In the genomic region with DNA sequence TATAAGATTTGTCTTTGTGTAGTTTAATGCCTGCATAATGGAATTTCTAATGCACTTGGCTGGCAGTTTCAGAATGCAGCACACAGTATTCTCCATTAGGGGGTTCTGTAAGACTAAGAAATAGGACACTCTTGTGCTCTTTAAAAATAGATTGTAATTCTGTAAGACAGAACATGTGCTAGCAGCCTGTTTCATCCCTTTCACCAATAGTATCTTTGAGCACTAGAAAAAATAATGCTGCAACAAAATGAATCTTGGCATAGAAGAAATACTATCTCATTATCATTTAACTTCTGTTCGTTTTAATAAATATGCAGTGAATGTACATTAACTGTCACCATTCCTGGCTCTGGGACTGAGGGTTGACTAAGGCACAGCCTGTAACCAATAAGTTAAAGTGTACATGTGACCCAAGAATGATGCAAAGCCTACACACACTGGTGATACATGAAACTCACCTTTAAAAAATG, we compare ENCODE assay signal across 8 cellular contexts. TPM values are rescaled to one million over a fixed set of nuclear protein-coding genes. Genes with fewer than 3 reads are reported as not detected.
A peak's percentile ranks its signal among the peaks of the same experiment; 100 is the strongest.
DNase-seq lines count a peak whose midpoint lies in the region; ATAC-seq and TF ChIP-seq lines count a peak whose summit lies in the region.

No MANE protein-coding gene starts in this region.

- TF ChIP-seq CTCF in AG10803 (conservative IDR thresholded peaks at IDR 0.05; ENCODE audit: low read length) = peak; percentile 90
- TF ChIP-seq CTCF in choroid plexus epithelial cell (conservative IDR thresholded peaks at IDR 0.05; ENCODE audit: low read depth, low read length) = peak; percentile 74

- DNase-seq in AG10803 (ENCODE audit: low read depth) (peak; percentile 67), NOMO-1 treated with DMSO at 0.1 percent for 48 hours (lab: John Stamatoyannopoulos, UW; ENCODE audit: unreplicated experiment) (peak; percentile 85), choroid plexus epithelial cell (ENCODE audit: low read depth) (peak; percentile 85), lung microvascular endothelial cell (ENCODE audit: low read depth in 2 of 2) (peak; percentile 58 to 61), cortex of kidney (lab: John Stamatoyannopoulos, UW) (no peak)

- no peak overlapping the region for H3K4me3 ChIP-seq in AG10803 (ENCODE audit: low read length)
- H3K4me3 ChIP-seq in choroid plexus epithelial cell (ENCODE audit: low read depth, low read length) = no peak overlapping the region

- ATAC-seq in GM18858 (IDR thresholded peaks at IDR 0.05; ENCODE audit: unreplicated experiment) (peak; percentile 76), HG03469 (IDR thresholded peaks at IDR 0.05; ENCODE audit: unreplicated experiment) (peak; percentile 90), GM18520 (IDR thresholded peaks at IDR 0.05; ENCODE audit: unreplicated experiment) (no peak)

RNA-seq across cellular contexts. Expression of a gene that starts 23.8 kb away (rescaled TPM):
- total RNA-seq in lung microvascular endothelial cell = 23.3 and 33.5 TPM in 2 replicates
